Comparison of ENCODE assay signal across 26 cellular contexts in genomic region chr11:17469998-17470397, GRCh38.
"Had no signal": no experiment of that assay in that cellular context is flagged by ENCODE, and none has a peak within 500 bp of the region (broad histone marks: within the 10 kb centered on the region; RNA-seq: fewer than 3 reads in every experiment).

No MANE protein-coding gene starts in this region.

- H3K36me3 ChIP-seq: stomach, suprapubic skin, thoracic aorta, thyroid gland, tibial artery, tibial nerve, transverse colon, upper lobe of left lung, upper lobe of right lung, uterus, vagina had no signal

- ATAC-seq: stimulated activated effector memory CD8-positive, alpha-beta T cell treated with anti-CD3 and anti-CD28 coated beads, Interleukin-12 subunit alpha, Interleukin-12 subunit beta, amount 100 ng/mL, for 72 hours; stimulated activated memory B cell treated with anti-CD40 and anti-IgM and Interleukin-4, amounts not matched to agents 10 μg/mL and 1 μg/mL and 100 μg/mL, for 72 hours; stimulated activated naive B cell treated with anti-CD40 and anti-IgM and Interleukin-4, amounts not matched to agents 10 μg/mL and 1 μg/mL and 100 μg/mL, for 72 hours; stimulated activated naive CD8-positive, alpha-beta T cell treated with anti-CD3 and anti-CD28 coated beads, Interleukin-15, amount 100 ng/mL, for 72 hours; stimulated activated naive CD8-positive, alpha-beta T cell treated with anti-CD3 and anti-CD28 coated beads, Interleukin-15, Interleukin-2, amounts not matched to agents 100 U/mL and 50 U/mL, for 24 hours; upper lobe of right lung had no signal

- H3K4me1 ChIP-seq: stomach, suprapubic skin, testis, thyroid gland, tibial artery, tibial nerve, transverse colon, upper lobe of left lung, upper lobe of right lung, uterus, vagina had no signal

- DNase-seq: stimulated activated CD4-positive, alpha-beta T cell treated with anti-CD3 and anti-CD28 coated beads, Interleukin-2, amount 100 ng/mL, for 48 hours; stimulated activated CD4-positive, alpha-beta T cell treated with anti-CD3 and anti-CD28 coated beads, Interleukin-4, amount 100 ng/mL, for 1 hour; stimulated activated CD4-positive, alpha-beta T cell treated with anti-CD3 and anti-CD28 coated beads, Interleukin-4, amount 100 ng/mL, for 24 hours; stimulated activated CD4-positive, alpha-beta T cell treated with anti-CD3 and anti-CD28 coated beads, Interleukin-4, amount 100 ng/mL, for 4 hours; stimulated activated CD8-positive, alpha-beta memory T cell treated with anti-CD3 and anti-CD28 coated beads, Interleukin-4, amount 100 ng/mL, for 48 hours; stimulated activated naive B cell treated with anti-CD40 and anti-IgM and Interleukin-4, amounts not matched to agents 10 μg/mL and 1 μg/mL and 100 μg/mL, for 72 hours; stimulated activated naive CD4-positive, alpha-beta T cell; stimulated activated naive CD4-positive, alpha-beta T cell treated with Interleukin-2 at 50 U/mL for 16 hours; stimulated activated naive CD8-positive, alpha-beta T cell treated with anti-CD3 and anti-CD28 coated beads, Interleukin-15, amount 100 ng/mL, for 72 hours; stimulated activated naive CD8-positive, alpha-beta T cell treated with anti-CD3 and anti-CD28 coated beads, Interleukin-15, Interleukin-2, amounts not matched to agents 100 U/mL and 50 U/mL, for 24 hours; stomach; substantia nigra; testis; thyroid gland; tibial artery; transverse colon; trophoblast cell; upper lobe of left lung; upper lobe of right lung; uterus had no signal

- H3K4me3 ChIP-seq: stomach, suprapubic skin, testis, thoracic aorta, thyroid gland, tibial artery, tibial nerve, transverse colon, upper lobe of left lung, upper lobe of right lung, uterus, vagina had no signal

- H3K27ac ChIP-seq: stomach, suprapubic skin, testis, thoracic aorta, thyroid gland, tibial artery, tibial nerve, transverse colon, upper lobe of left lung, upper lobe of right lung, uterus, vagina had no signal

- H3K27me3 ChIP-seq: testis, thyroid gland, uterus, vagina had no signal

- H3K9me3 ChIP-seq: stomach, suprapubic skin, testis, thoracic aorta, thyroid gland, tibial artery, tibial nerve, transverse colon, upper lobe of left lung, upper lobe of right lung, uterus, vagina had no signal
